Comparison of ENCODE assay signal across 11 cellular contexts in genomic region chr1:40944841-40945430, GRCh38. TPM values are rescaled to one million over a fixed set of nuclear protein-coding genes. Genes with fewer than 3 reads are reported as not detected.
DNase-seq lines count a peak whose midpoint lies in the region; ATAC-seq and TF ChIP-seq lines count a peak whose summit lies in the region.
"Had no signal": no experiment of that assay in that cellular context is flagged by ENCODE, and none has a peak within 500 bp of the region (broad histone marks: within the 10 kb centered on the region; RNA-seq: fewer than 3 reads in every experiment).

No MANE protein-coding gene starts in this region.

- H4K8ac ChIP-seq in IMR-90 (ENCODE audit: low read depth in 2 of 2, low read length in 2 of 2): peak overlapping the region in 1 of 2 experiments; percentile 81; a peak in 3 of 4 replicates

- no peak for TF ChIP-seq POLR2A in IMR-90 (IDR thresholded peaks at IDR 0.05; ENCODE audit: low read depth, low read length)
- no peak for TF ChIP-seq POLR2A in spleen (IDR thresholded peaks at IDR 0.05)

- H3K56ac ChIP-seq in IMR-90 (ENCODE audit: extremely low read depth, insufficient read depth, low read length): no peak overlapping the region

- H3K27ac ChIP-seq in IMR-90 (ENCODE audit: insufficient read depth, low read length) (peak overlapping the region; percentile 94; the same call in 1 of the 2 replicates), spleen (peak overlapping the region; percentile 8 to 86 (median 78)), substantia nigra (ENCODE audit: low read depth, low read length, poor library complexity, severe bottlenecking) (no peak overlapping the region)

- H3K9me3 ChIP-seq in IMR-90 (ENCODE audit: control insufficient read depth, insufficient read depth, low read length) (peaks cover 5% of the 10 kb centered on the region; the same call in 1 of the 2 replicates), spleen (no peaks in the 10 kb centered on the region)
- H3K9me3 ChIP-seq: gastrocnemius medialis had no signal

- no peak for TF ChIP-seq RAD21 in IMR-90 (IDR thresholded peaks at IDR 0.05; ENCODE audit: low read length)

- CTCF ChIA-PET in IMR-90 (lab: Yijun Ruan, JAX): interaction anchor here (0.6 to 1.5 kb wide), 4 partner anchors 8 to 86 kb away, joined by 3 to 6 read pairs (median 3); partner anchors contain the start of gene CITED4

- in situ Hi-C loops in IMR-90 (cut with MboI; ENCODE audit: low sequenced_read_pairs): no loop called here
- in situ Hi-C loops in G401 (cut with HindIII; ENCODE audit: low sequenced_read_pairs): loop anchor here (10.0 kb wide), 1 partner anchor 160 kb away; the partner anchor contains the start of gene KCNQ4

- H3K14ac ChIP-seq in IMR-90 (replicated peaks; ENCODE audit: low read depth, low read length): peak overlapping the region; percentile 19; the same call in 1 of the 2 replicates

- peak overlapping the region; percentile 29; the same call in 1 of the 2 replicates for H2BK20ac ChIP-seq in IMR-90 (ENCODE audit: low read depth, low read length)

- H4K5ac ChIP-seq in IMR-90 (ENCODE audit: low read depth, low read length): peak overlapping the region; percentile 79

- H3K18ac ChIP-seq in IMR-90 (ENCODE audit: low read depth, low read length): peak overlapping the region; percentile 50

- 0 out of 2 replicates have a peak overlapping the region, but pooled peaks have one; percentile 30 for H3K23ac ChIP-seq in IMR-90 (ENCODE audit: low read depth, low read length)

- H3K4ac ChIP-seq in IMR-90 (ENCODE audit: low read depth, low read length): peak overlapping the region; percentile 65

- WGBS in IMR-90 (ENCODE audit: extremely low coverage in 2 of 2, insufficient read length in 1 of 2), 2 experiments: 79% methylated on average over 2 of the region's 6 CpGs; no CpG with 5 or more reads in 1 of the 2 experiments
- 57 to 76% (median 73%) methylated on average over 6 of the region's 6 CpGs for WGBS in spleen, 5 donors

- dilution Hi-C loops in IMR-90 (cut with HindIII; ENCODE audit: low sequenced_read_pairs, unreplicated experiment): no loop called here

- H2AK9ac ChIP-seq in IMR-90 (replicated peaks; ENCODE audit: low read depth, low read length, poor library complexity): peak overlapping the region; percentile 10

- peak overlapping the region; percentile 69 for H2BK120ac ChIP-seq in IMR-90 (ENCODE audit: low read depth, low read length)

- H3K27me3 ChIP-seq in IMR-90 (ENCODE audit: control insufficient read depth, insufficient read depth, low read length) (no peaks in the 10 kb centered on the region), spleen (replicated peaks in 1 of 7) (peaks cover 0 to 8% (median 0%) of the 10 kb centered on the region in 7 donors)

- intact Hi-C loops in IMR-90 (cut with micrococcal nuclease): no loop called here
- intact Hi-C loops in spleen (cut with DNase I; ENCODE audit: low total_unique reads): loop anchor here (5.0 kb wide), 1 partner anchor 83 kb away; the partner anchor contains the start of gene CITED4

- H2BK15ac ChIP-seq in IMR-90 (ENCODE audit: low read depth, low read length): peak overlapping the region; percentile 64; the same call in 1 of the 3 replicates

- H2BK5ac ChIP-seq in IMR-90 (ENCODE audit: low read depth, low read length, poor library complexity, severe bottlenecking): peak overlapping the region; percentile 83

- TF ChIP-seq CTCF in IMR-90 (conservative IDR thresholded peaks at IDR 0.05; ENCODE audit: low read depth, low read length): no peak
- no peak for TF ChIP-seq CTCF in spleen (IDR thresholded peaks at IDR 0.05 in 8 of 11, conservative IDR thresholded peaks at IDR 0.05 in 3 of 11)

- H3K4me1 ChIP-seq in IMR-90 (ENCODE audit: control insufficient read depth, insufficient read depth, low read length) (peaks cover 6% of the 10 kb centered on the region), spleen (peaks cover 0 to 25% (median 9%) of the 10 kb centered on the region in 6 donors)
- H3K4me1 ChIP-seq: gastrocnemius medialis had no signal

- H3K36me3 ChIP-seq in IMR-90 (ENCODE audit: control insufficient read depth, insufficient read depth, low read length): no peaks in the 10 kb centered on the region
- no peaks in the 10 kb centered on the region for H3K36me3 ChIP-seq in spleen
- H3K36me3 ChIP-seq: gastrocnemius medialis had no signal

- peak overlapping the region; percentile 60 for H4K91ac ChIP-seq in IMR-90 (ENCODE audit: insufficient read depth, low read depth, low read length)

- H3K4me3 ChIP-seq in IMR-90 (ENCODE audit: insufficient read depth, low read depth, low read length): no peak overlapping the region
- no peak overlapping the region for H3K4me3 ChIP-seq in spleen
- H3K4me3 ChIP-seq: gastrocnemius medialis had no signal

- no peak overlapping the region for H3K4me2 ChIP-seq in IMR-90 (ENCODE audit: low read depth, low read length)

- peak overlapping the region; percentile 77; the same call in 1 of the 2 replicates for H2AK5ac ChIP-seq in IMR-90 (ENCODE audit: low read depth, low read length)

- DNase-seq in IMR-90 (peak; percentile 43), dedifferentiated amniotic fluid mesenchymal stem cell (ENCODE audit: extremely low spot score) (peak; percentile 58), kidney glomerular epithelial cell (lab: John Stamatoyannopoulos, UW) (peak; percentile 28), spleen (no peak), NOMO-1 treated with DMSO at 0.1 percent for 48 hours (lab: John Stamatoyannopoulos, UW; ENCODE audit: unreplicated experiment) (no peak), G401 (ENCODE audit: low spot score) (no peak), NAMALWA (ENCODE audit: low spot score) (no peak), substantia nigra (lab: John Stamatoyannopoulos, UW) (no peak)
- DNase-seq: caudate nucleus, gastrocnemius medialis, NCI-H187 treated with DMSO at 0.1 percent for 48 hours had no signal

- H3K9me1 ChIP-seq in IMR-90 (ENCODE audit: insufficient read depth, low read length): 0 out of 2 replicates have a peak, but pooled peaks cover 6% of the 10 kb centered on the region

- peak; percentile 65 for ATAC-seq in IMR-90 (ENCODE audit: low read depth)

- no peaks in the 10 kb centered on the region for H4K20me1 ChIP-seq in IMR-90 (ENCODE audit: insufficient read depth, low read length)

- POLR2A ChIA-PET in IMR-90 (lab: Charles Lee; ENCODE audit: unreplicated experiment): interaction anchor here (0.6 kb wide), 1 partner anchor 20 kb away, joined by 3 read pairs; no protein-coding TSS in a partner anchor

- H2AFZ ChIP-seq in IMR-90 (replicated peaks; ENCODE audit: low read length, poor library complexity): no peak overlapping the region

- peak overlapping the region; percentile 4; the same call in 1 of the 2 replicates for H3K9ac ChIP-seq in IMR-90 (ENCODE audit: low read depth, low read length)

- H3K79me1 ChIP-seq in IMR-90 (ENCODE audit: low read depth in 1 of 2, low read length in 2 of 2): no peaks in the 10 kb centered on the region

- no TSS peak for BruUV-seq in IMR-90 (replicated peaks; lab: Mats Ljungman, UMichigan)

TF ChIP-seq in IMR-90, 13 proteins besides CTCF, POLR2A, EP300 and RAD21:
- no peak for TF ChIP-seq ELK1 (IDR thresholded peaks at IDR 0.05; ENCODE audit: borderline replicate concordance, low read depth, low read length)
- no peak for TF ChIP-seq NFE2L2 (IDR thresholded peaks at IDR 0.05; ENCODE audit: low read depth, low read length)
- no peak for TF ChIP-seq FOS (IDR thresholded peaks at IDR 0.05; ENCODE audit: low read depth, low read length)
- TF ChIP-seq MAFK (IDR thresholded peaks at IDR 0.05; ENCODE audit: low read depth, low read length): no peak
- TF ChIP-seq RCOR1 (IDR thresholded peaks at IDR 0.05; ENCODE audit: insufficient replicate concordance, low read length): no peak
- TF ChIP-seq BHLHE40 (IDR thresholded peaks at IDR 0.05; ENCODE audit: low read depth, low read length): no peak
- no peak for TF ChIP-seq USF2 (IDR thresholded peaks at IDR 0.05; ENCODE audit: low read depth, low read length)
- TF ChIP-seq MAZ (IDR thresholded peaks at IDR 0.05; ENCODE audit: borderline replicate concordance, low read depth, low read length): no peak
- TF ChIP-seq MXI1 (IDR thresholded peaks at IDR 0.05; ENCODE audit: borderline replicate concordance, low read depth, low read length): no peak

RNA-seq across cellular contexts. Expression of gene CTPS1, which starts 34.6 kb away (rescaled TPM):
- total RNA-seq in IMR-90 (2012; rRNA removed) (41.0 and 45.5 TPM in 2 replicates), spleen (10 to 100 TPM; 12.1 to 27.7 (median 17.8) TPM)
- polyA plus RNA-seq in IMR-90 (2012; rRNA removed) (40.4 and 43.2 TPM in 2 replicates), spleen (10 to 100 TPM in 2 of 3 donors, 1 to 10 TPM in 1; 7.9 to 14.4 (median 10.9) TPM)
- polyA plus RNA-seq in IMR-90 (2012; cell fraction: cytosol; rRNA removed): 11.2 and 42.3 TPM in 2 replicates
- 23.0 and 58.3 TPM in 2 replicates for polyA plus RNA-seq in IMR-90 (2012; cell fraction: nucleus; rRNA removed; ENCODE audit: low replicate concordance)
- total RNA-seq in G401 (2014; rRNA removed; shearing (Covaris generic)): 68.9 and 81.5 TPM in 2 replicates

Comparison
In these comparisons a context has a peak if more than half of its experiments do, and no peak if none do; other contexts are left out.
1. DNase-seq: peak in IMR-90 (single experiment), dedifferentiated amniotic fluid mesenchymal stem cell (single experiment) and kidney glomerular epithelial cell (single experiment); none in spleen (single experiment), NOMO-1 treated with DMSO at 0.1 percent for 48 hours (single experiment), G401 (single experiment), NAMALWA (single experiment) and substantia nigra (0 of 49).